In the genomic region with DNA sequence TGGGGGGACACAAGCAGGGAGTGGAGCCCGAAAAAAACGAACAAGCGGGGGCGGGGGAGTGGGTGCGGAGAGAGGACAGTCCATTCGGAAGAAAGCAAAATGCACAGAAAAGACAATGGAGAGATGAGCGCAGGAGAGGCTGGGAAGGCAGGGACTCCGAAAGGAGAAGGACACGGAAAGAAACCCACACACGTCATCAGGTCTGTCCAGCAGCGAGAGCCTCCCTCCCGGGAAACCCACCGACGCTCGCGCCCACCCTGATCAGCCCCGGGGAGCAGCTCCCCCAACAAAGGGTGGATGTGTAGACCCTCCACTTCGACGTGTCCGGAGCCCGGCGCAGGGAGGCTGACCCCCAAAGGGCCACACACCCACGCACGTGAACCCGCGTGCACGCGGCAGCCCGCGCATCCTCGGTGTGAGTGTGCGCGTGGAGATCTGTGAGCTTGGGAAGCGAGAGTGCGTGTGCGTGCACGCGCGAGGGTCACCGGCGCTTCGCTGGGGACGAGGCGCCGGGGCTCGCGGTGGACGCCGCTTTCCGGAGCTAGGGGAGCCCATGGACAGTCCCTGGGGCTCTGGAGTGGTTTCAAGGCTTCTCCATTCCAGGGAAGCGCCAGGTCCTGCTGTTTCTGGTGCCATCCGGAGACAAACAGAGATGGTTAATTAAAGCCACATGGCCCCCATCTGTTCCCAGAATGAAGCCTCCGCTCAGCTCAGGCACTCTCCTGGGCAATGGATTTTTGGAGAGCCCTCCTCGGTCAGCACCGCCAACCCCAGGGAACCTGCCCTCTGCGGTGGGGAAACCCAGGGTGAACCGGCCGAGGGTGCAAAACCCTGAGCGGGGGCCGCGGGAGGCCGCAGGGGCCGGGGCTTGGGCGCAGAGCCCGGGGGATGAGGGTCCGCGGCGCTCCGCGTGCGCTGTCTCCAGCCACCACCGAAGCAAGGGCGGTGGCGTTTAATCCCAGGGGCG, we compare ENCODE assay signal across 1 cellular context.
TF ChIP-seq lines count a peak whose summit lies in the region.

No MANE protein-coding gene starts in this region.

TF ChIP-seq in HEK293, 187 proteins besides CTCF, POLR2A, EP300 and RAD21 (continued from another document):
- TF ChIP-seq, protein P1, sequence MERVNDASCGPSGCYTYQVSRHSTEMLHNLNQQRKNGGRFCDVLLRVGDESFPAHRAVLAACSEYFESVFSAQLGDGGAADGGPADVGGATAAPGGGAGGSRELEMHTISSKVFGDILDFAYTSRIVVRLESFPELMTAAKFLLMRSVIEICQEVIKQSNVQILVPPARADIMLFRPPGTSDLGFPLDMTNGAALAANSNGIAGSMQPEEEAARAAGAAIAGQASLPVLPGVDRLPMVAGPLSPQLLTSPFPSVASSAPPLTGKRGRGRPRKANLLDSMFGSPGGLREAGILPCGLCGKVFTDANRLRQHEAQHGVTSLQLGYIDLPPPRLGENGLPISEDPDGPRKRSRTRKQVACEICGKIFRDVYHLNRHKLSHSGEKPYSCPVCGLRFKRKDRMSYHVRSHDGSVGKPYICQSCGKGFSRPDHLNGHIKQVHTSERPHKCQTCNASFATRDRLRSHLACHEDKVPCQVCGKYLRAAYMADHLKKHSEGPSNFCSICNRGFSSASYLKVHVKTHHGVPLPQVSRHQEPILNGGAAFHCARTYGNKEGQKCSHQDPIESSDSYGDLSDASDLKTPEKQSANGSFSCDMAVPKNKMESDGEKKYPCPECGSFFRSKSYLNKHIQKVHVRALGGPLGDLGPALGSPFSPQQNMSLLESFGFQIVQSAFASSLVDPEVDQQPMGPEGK (tag by site-specific recombination; IDR thresholded peaks at IDR 0.05): no peak
- TF ChIP-seq ZNF777 (tag by site-specific recombination; IDR thresholded peaks at IDR 0.05; ENCODE audit: borderline replicate concordance) (no peak), GLIS2 (tag by site-specific recombination; IDR thresholded peaks at IDR 0.05) (peak; percentile 28), ZNF768 (tag by site-specific recombination; IDR thresholded peaks at IDR 0.05) (no peak), GLIS1 (tag by site-specific recombination; IDR thresholded peaks at IDR 0.05) (peak; percentile 64), ZNF530 (tag by site-specific recombination; IDR thresholded peaks at IDR 0.05; ENCODE audit: low read depth) (no peak), ZNF560 (tag by site-specific recombination; IDR thresholded peaks at IDR 0.05; ENCODE audit: borderline replicate concordance) (no peak), ZSCAN30 (tag by site-specific recombination; IDR thresholded peaks at IDR 0.05) (no peak), TCF7L2 (IDR thresholded peaks at IDR 0.05; ENCODE audit: borderline replicate concordance, low read depth, low read length) (no peak), ZBTB8A (tag by site-specific recombination; IDR thresholded peaks at IDR 0.05) (no peak), ZNF514 (tag by site-specific recombination; IDR thresholded peaks at IDR 0.05) (no peak)
- TF ChIP-seq, protein P2, sequence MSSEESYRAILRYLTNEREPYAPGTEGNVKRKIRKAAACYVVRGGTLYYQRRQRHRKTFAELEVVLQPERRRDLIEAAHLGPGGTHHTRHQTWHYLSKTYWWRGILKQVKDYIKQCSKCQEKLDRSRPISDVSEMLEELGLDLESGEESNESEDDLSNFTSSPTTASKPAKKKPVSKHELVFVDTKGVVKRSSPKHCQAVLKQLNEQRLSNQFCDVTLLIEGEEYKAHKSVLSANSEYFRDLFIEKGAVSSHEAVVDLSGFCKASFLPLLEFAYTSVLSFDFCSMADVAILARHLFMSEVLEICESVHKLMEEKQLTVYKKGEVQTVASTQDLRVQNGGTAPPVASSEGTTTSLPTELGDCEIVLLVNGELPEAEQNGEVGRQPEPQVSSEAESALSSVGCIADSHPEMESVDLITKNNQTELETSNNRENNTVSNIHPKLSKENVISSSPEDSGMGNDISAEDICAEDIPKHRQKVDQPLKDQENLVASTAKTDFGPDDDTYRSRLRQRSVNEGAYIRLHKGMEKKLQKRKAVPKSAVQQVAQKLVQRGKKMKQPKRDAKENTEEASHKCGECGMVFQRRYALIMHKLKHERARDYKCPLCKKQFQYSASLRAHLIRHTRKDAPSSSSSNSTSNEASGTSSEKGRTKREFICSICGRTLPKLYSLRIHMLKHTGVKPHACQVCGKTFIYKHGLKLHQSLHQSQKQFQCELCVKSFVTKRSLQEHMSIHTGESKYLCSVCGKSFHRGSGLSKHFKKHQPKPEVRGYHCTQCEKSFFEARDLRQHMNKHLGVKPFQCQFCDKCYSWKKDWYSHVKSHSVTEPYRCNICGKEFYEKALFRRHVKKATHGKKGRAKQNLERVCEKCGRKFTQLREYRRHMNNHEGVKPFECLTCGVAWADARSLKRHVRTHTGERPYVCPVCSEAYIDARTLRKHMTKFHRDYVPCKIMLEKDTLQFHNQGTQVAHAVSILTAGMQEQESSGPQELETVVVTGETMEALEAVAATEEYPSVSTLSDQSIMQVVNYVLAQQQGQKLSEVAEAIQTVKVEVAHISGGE (tag by site-specific recombination; conservative IDR thresholded peaks at IDR 0.05; ENCODE audit: low read depth): no peak
- TF ChIP-seq, protein P3, sequence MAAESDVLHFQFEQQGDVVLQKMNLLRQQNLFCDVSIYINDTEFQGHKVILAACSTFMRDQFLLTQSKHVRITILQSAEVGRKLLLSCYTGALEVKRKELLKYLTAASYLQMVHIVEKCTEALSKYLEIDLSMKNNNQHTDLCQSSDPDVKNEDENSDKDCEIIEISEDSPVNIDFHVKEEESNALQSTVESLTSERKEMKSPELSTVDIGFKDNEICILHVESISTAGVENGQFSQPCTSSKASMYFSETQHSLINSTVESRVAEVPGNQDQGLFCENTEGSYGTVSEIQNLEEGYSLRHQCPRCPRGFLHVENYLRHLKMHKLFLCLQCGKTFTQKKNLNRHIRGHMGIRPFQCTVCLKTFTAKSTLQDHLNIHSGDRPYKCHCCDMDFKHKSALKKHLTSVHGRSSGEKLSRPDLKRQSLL (tag by site-specific recombination; IDR thresholded peaks at IDR 0.05): peak; percentile 28; the same call in 1 of the 2 replicates
- TF ChIP-seq, protein P4, sequence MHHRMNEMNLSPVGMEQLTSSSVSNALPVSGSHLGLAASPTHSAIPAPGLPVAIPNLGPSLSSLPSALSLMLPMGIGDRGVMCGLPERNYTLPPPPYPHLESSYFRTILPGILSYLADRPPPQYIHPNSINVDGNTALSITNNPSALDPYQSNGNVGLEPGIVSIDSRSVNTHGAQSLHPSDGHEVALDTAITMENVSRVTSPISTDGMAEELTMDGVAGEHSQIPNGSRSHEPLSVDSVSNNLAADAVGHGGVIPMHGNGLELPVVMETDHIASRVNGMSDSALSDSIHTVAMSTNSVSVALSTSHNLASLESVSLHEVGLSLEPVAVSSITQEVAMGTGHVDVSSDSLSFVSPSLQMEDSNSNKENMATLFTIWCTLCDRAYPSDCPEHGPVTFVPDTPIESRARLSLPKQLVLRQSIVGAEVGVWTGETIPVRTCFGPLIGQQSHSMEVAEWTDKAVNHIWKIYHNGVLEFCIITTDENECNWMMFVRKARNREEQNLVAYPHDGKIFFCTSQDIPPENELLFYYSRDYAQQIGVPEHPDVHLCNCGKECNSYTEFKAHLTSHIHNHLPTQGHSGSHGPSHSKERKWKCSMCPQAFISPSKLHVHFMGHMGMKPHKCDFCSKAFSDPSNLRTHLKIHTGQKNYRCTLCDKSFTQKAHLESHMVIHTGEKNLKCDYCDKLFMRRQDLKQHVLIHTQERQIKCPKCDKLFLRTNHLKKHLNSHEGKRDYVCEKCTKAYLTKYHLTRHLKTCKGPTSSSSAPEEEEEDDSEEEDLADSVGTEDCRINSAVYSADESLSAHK (tag by site-specific recombination; IDR thresholded peaks at IDR 0.05): peak; percentile 97
- TF ChIP-seq, protein P5, sequence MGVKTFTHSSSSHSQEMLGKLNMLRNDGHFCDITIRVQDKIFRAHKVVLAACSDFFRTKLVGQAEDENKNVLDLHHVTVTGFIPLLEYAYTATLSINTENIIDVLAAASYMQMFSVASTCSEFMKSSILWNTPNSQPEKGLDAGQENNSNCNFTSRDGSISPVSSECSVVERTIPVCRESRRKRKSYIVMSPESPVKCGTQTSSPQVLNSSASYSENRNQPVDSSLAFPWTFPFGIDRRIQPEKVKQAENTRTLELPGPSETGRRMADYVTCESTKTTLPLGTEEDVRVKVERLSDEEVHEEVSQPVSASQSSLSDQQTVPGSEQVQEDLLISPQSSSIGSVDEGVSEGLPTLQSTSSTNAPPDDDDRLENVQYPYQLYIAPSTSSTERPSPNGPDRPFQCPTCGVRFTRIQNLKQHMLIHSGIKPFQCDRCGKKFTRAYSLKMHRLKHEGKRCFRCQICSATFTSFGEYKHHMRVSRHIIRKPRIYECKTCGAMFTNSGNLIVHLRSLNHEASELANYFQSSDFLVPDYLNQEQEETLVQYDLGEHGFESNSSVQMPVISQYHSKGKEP (tag by site-specific recombination; IDR thresholded peaks at IDR 0.05): no peak
TF ChIP-seq in HEK293: peak in this region for 9.
